ENCODE assay signal across 1 cellular context in genomic region chr2:190528521-190529001, GRCh38.
TF ChIP-seq lines count a peak whose summit lies in the region.

No MANE protein-coding gene starts in this region.

TF ChIP-seq in A549, 52 proteins besides CTCF, POLR2A, EP300 and RAD21 (continued from another document):
- TF ChIP-seq REST (IDR thresholded peaks at IDR 0.05), result no peak
- no peak for TF ChIP-seq NFE2L2 (conservative IDR thresholded peaks at IDR 0.05; ENCODE audit: low read length)
- no peak for TF ChIP-seq HDAC2 (IDR thresholded peaks at IDR 0.05)
- TF ChIP-seq RFX5 (IDR thresholded peaks at IDR 0.05), result no peak
- TF ChIP-seq ZFP36 (IDR thresholded peaks at IDR 0.05; ENCODE audit: borderline replicate concordance, partially characterized antibody), result no peak
- no peak for TF ChIP-seq PBX3 (IDR thresholded peaks at IDR 0.05)
- no peak for TF ChIP-seq MAFK (IDR thresholded peaks at IDR 0.05; ENCODE audit: partially characterized antibody)
TF ChIP-seq in A549: peak in this region for 6.
